11 cellular contexts compared by ENCODE assay signal in genomic region chr11:102589047-102589459, GRCh38. TPM values are rescaled to one million over a fixed set of nuclear protein-coding genes. Genes with fewer than 3 reads are reported as not detected.
DNase-seq lines count a peak whose midpoint lies in the region; ATAC-seq, FAIRE-seq and TF ChIP-seq lines count a peak whose summit lies in the region.
"Had no signal": no experiment of that assay in that cellular context is flagged by ENCODE, and none has a peak within 500 bp of the region (broad histone marks: within the 10 kb centered on the region; RNA-seq: fewer than 3 reads in every experiment).

No MANE protein-coding gene starts in this region.

- H3K4me3 ChIP-seq in stomach, result no peak overlapping the region
- H3K4me3 ChIP-seq: hepatocyte had no signal

- no peak overlapping the region for H3K27ac ChIP-seq in stomach
- H3K27ac ChIP-seq: hepatocyte, parathyroid adenoma had no signal

- no peak for TF ChIP-seq EP300 in stomach (IDR thresholded peaks at IDR 0.05)

- ATAC-seq in GM18861 (IDR thresholded peaks at IDR 0.05; ENCODE audit: unreplicated experiment), result peak; percentile 56
- peak; percentile 71 for ATAC-seq in GM21526 (IDR thresholded peaks at IDR 0.05; ENCODE audit: low FRiP score, unreplicated experiment)
- ATAC-seq in HG03442 (IDR thresholded peaks at IDR 0.05; ENCODE audit: unreplicated experiment), result peak; percentile 75

- TF ChIP-seq CTCF in stomach (IDR thresholded peaks at IDR 0.05) (no peak), D721Med (IDR thresholded peaks at IDR 0.05; ENCODE audit: insufficient read depth, missing control alignments) (no peak)

- H3K36me3 ChIP-seq in stomach, result no peaks in the 10 kb centered on the region

- 72 to 87% (median 84%) methylated on average over 2 of the region's 2 CpGs for WGBS in stomach, 5 donors

- H3K9me3 ChIP-seq in stomach, result peaks cover 0 to 4% (median 0%) of the 10 kb centered on the region in 4 donors

- DNase-seq in germinal center (ENCODE audit: low spot score) (peak; percentile 24), stomach (no peak), NCI-H446 treated with DMSO at 0.1 percent for 48 hours (lab: John Stamatoyannopoulos, UW) (no peak), D721Med (ENCODE audit: insufficient read length, low spot score) (no peak)
- DNase-seq: NCI-H1048 had no signal

- H3K4me1 ChIP-seq in stomach, result no peaks in the 10 kb centered on the region
- H3K4me1 ChIP-seq: parathyroid adenoma had no signal

- intact Hi-C loops in stomach (cut with DNase I; ENCODE audit: low total_unique reads), result no loop called here

- H3K27me3 ChIP-seq in stomach, result no peaks in the 10 kb centered on the region
- H3K27me3 ChIP-seq: hepatocyte had no signal

- FAIRE-seq in D721Med (lab: Jason Lieb, UNC), result no peak

- no peak for TF ChIP-seq POLR2A in stomach (IDR thresholded peaks at IDR 0.05)

RNA-seq across cellular contexts. Expression of gene MMP20, which starts 36.1 kb away (rescaled TPM):
- total RNA-seq in stomach, result not detected
- not detected for polyA plus RNA-seq in stomach
- total RNA-seq: hepatocyte, subcutaneous adipose tissue had no signal
- polyA plus RNA-seq: hepatocyte had no signal

RNA-seq across cellular contexts. Expression of gene MMP7, which starts 58.5 kb away (rescaled TPM):
- total RNA-seq in stomach, result 1 to 10 TPM in 2 of 5 donors, under 1 TPM in 1, not detected in 2; 0.37 to 2.0 (median 1.3) TPM
- polyA plus RNA-seq in stomach, result 10 to 100 TPM in 1 of 3 donors, 1 to 10 TPM in 1, not detected in 1; 2.1 to 45.1 TPM
